In genomic region chr1:184035719-184036516, GRCh38 we compare ENCODE assay signal across 8 cellular contexts. TPM values are rescaled to one million over a fixed set of nuclear protein-coding genes. Genes with fewer than 3 reads are reported as not detected.
DNase-seq lines count a peak whose midpoint lies in the region; ATAC-seq lines count a peak whose summit lies in the region.

No MANE protein-coding gene starts in this region.

- H3K27ac Mint-ChIP-seq in activated T-helper 1 cell treated with anti-CD3 and anti-CD28 coated beads, Interleukin-12 subunit alpha, Interleukin-12 subunit beta, Interleukin-2, Interleukin-4 antibody, amounts not matched to agents 30 ng/mL and 10 ng/mL and 1 ng/mL, durations not matched to agents 14 hours and 24 hours and 36 hours = no peak overlapping the region
- peak overlapping the region; percentile 17 for H3K27ac Mint-ChIP-seq in stimulated activated effector memory CD8-positive, alpha-beta T cell treated with anti-CD3 and anti-CD28 coated beads, Interleukin-12 subunit alpha, Interleukin-12 subunit beta, amount 100 ng/mL, for 72 hours

- intact Hi-C loops in activated T-helper 1 cell treated with anti-CD3 and anti-CD28 coated beads, Interleukin-12 subunit alpha, Interleukin-12 subunit beta, Interleukin-2, Interleukin-4 antibody, amounts not matched to agents 30 ng/mL and 10 ng/mL and 1 ng/mL, durations not matched to agents 14 hours and 24 hours and 36 hours (cut with micrococcal nuclease) = no loop called here

- H3K4me3 ChIP-seq in iPS-18c (ENCODE audit: insufficient read depth, low read depth, low read length) = peak overlapping the region; percentile 72

- H3K9me3 ChIP-seq in iPS-18c (ENCODE audit: control insufficient read depth, insufficient read depth, low read length) = no peaks in the 10 kb centered on the region

- H3K36me3 Mint-ChIP-seq in activated T-helper 1 cell treated with anti-CD3 and anti-CD28 coated beads, Interleukin-12 subunit alpha, Interleukin-12 subunit beta, Interleukin-2, Interleukin-4 antibody, amounts not matched to agents 30 ng/mL and 10 ng/mL and 1 ng/mL, durations not matched to agents 14 hours and 24 hours and 36 hours (ENCODE audit: low read depth) = peaks cover 5% of the 10 kb centered on the region
- no peaks in the 10 kb centered on the region for H3K36me3 Mint-ChIP-seq in stimulated activated effector memory CD8-positive, alpha-beta T cell treated with anti-CD3 and anti-CD28 coated beads, Interleukin-12 subunit alpha, Interleukin-12 subunit beta, amount 100 ng/mL, for 72 hours

- no peaks in the 10 kb centered on the region for H3K9me3 Mint-ChIP-seq in activated T-helper 1 cell treated with anti-CD3 and anti-CD28 coated beads, Interleukin-12 subunit alpha, Interleukin-12 subunit beta, Interleukin-2, Interleukin-4 antibody, amounts not matched to agents 30 ng/mL and 10 ng/mL and 1 ng/mL, durations not matched to agents 14 hours and 24 hours and 36 hours
- no peaks in the 10 kb centered on the region for H3K9me3 Mint-ChIP-seq in stimulated activated effector memory CD8-positive, alpha-beta T cell treated with anti-CD3 and anti-CD28 coated beads, Interleukin-12 subunit alpha, Interleukin-12 subunit beta, amount 100 ng/mL, for 72 hours

- ATAC-seq in stimulated activated effector memory CD8-positive, alpha-beta T cell treated with anti-CD3 and anti-CD28 coated beads, Interleukin-12 subunit alpha, Interleukin-12 subunit beta, amount 100 ng/mL, for 72 hours = peak; percentile 5
- no peak for ATAC-seq in HG02571 (IDR thresholded peaks at IDR 0.05; ENCODE audit: unreplicated experiment)

- H3K4me1 Mint-ChIP-seq in activated T-helper 1 cell treated with anti-CD3 and anti-CD28 coated beads, Interleukin-12 subunit alpha, Interleukin-12 subunit beta, Interleukin-2, Interleukin-4 antibody, amounts not matched to agents 30 ng/mL and 10 ng/mL and 1 ng/mL, durations not matched to agents 14 hours and 24 hours and 36 hours (ENCODE audit: low read depth) = peaks cover 26% of the 10 kb centered on the region
- H3K4me1 Mint-ChIP-seq in stimulated activated effector memory CD8-positive, alpha-beta T cell treated with anti-CD3 and anti-CD28 coated beads, Interleukin-12 subunit alpha, Interleukin-12 subunit beta, amount 100 ng/mL, for 72 hours = peaks cover 44% of the 10 kb centered on the region

- peaks cover 75% of the 10 kb centered on the region for H3K27me3 Mint-ChIP-seq in activated T-helper 1 cell treated with anti-CD3 and anti-CD28 coated beads, Interleukin-12 subunit alpha, Interleukin-12 subunit beta, Interleukin-2, Interleukin-4 antibody, amounts not matched to agents 30 ng/mL and 10 ng/mL and 1 ng/mL, durations not matched to agents 14 hours and 24 hours and 36 hours (ENCODE audit: insufficient read depth)

- DNase-seq in NCI-H2171 treated with DMSO at 0.1 percent for 48 hours (lab: John Stamatoyannopoulos, UW) = peak; percentile 14
- DNase-seq in NCI-H2171 (lab: John Stamatoyannopoulos, UW) = no peak
- no peak for DNase-seq in activated T-helper 1 cell treated with anti-CD3 and anti-CD28 coated beads, Interleukin-12 subunit alpha, Interleukin-12 subunit beta, Interleukin-2, Interleukin-4 antibody, amounts not matched to agents 30 ng/mL and 10 ng/mL and 1 ng/mL, durations not matched to agents 14 hours and 24 hours and 36 hours (ENCODE audit: low spot score)
- peak in 1 of 2 donors; percentile 52 for DNase-seq in stimulated activated effector memory CD8-positive, alpha-beta T cell treated with anti-CD3 and anti-CD28 coated beads, Interleukin-12 subunit alpha, Interleukin-12 subunit beta, amount 100 ng/mL, for 72 hours (ENCODE audit: low spot score in 2 of 2)
- DNase-seq in RPMI8226 = no peak
- DNase-seq in putamen (ENCODE audit: low spot score) = no peak

- H3K4me3 Mint-ChIP-seq in activated T-helper 1 cell treated with anti-CD3 and anti-CD28 coated beads, Interleukin-12 subunit alpha, Interleukin-12 subunit beta, Interleukin-2, Interleukin-4 antibody, amounts not matched to agents 30 ng/mL and 10 ng/mL and 1 ng/mL, durations not matched to agents 14 hours and 24 hours and 36 hours = peak overlapping the region; percentile 69
- peak overlapping the region; percentile 77 for H3K4me3 Mint-ChIP-seq in stimulated activated effector memory CD8-positive, alpha-beta T cell treated with anti-CD3 and anti-CD28 coated beads, Interleukin-12 subunit alpha, Interleukin-12 subunit beta, amount 100 ng/mL, for 72 hours

RNA-seq across cellular contexts. Expression of gene COLGALT2, which starts 1.6 kb away (rescaled TPM):
- 1.8 and 1.9 TPM in 2 replicates for total RNA-seq in activated T-helper 1 cell treated with anti-CD3 and anti-CD28 coated beads, Interleukin-12 subunit alpha, Interleukin-12 subunit beta, Interleukin-2, Interleukin-4 antibody, amounts not matched to agents 30 ng/mL and 10 ng/mL and 1 ng/mL, durations not matched to agents 14 hours and 24 hours and 36 hours

RNA-seq across cellular contexts. Expression of gene TSEN15, which starts 15.6 kb away (rescaled TPM):
- total RNA-seq in activated T-helper 1 cell treated with anti-CD3 and anti-CD28 coated beads, Interleukin-12 subunit alpha, Interleukin-12 subunit beta, Interleukin-2, Interleukin-4 antibody, amounts not matched to agents 30 ng/mL and 10 ng/mL and 1 ng/mL, durations not matched to agents 14 hours and 24 hours and 36 hours = 49.8 and 50.2 TPM in 2 replicates
